ENCODE assay signal across 16 cellular contexts in the genomic region with DNA sequence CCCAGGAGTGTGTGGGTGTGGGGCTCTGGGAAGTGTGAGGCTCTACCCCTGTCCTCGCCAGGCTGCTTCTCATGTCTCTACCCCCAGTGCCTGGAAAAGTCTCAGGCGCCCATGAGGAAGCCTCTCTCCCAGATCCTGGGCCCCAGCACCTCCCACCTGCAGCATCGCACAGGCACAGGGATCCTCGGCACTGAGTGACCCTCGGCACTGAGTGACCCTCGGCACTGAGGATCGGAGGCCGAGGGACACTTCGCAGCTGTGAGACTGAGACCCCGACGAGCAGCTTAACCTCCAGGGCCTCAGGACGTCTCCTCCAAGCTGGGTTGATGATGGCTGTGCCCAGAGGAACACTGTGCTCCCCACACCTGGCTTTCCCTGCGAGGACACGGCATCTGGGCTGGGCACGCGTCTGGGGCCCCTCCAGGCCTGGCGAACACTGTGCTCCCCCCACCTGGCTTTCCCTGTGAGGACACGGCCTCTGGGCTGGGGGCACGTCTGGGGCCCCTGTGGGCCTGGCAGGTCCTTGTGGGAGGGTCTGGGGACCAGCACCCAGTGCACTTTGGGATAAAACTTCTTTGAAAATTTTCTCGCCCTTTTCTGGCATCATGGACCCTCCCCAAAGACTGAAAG.
"Had no signal": no experiment of that assay in that cellular context is flagged by ENCODE, and none has a peak within 500 bp of the region (broad histone marks: within the 10 kb centered on the region; RNA-seq: fewer than 3 reads in every experiment).

No MANE protein-coding gene starts in this region.

- H3K9me3 Mint-ChIP-seq: T-helper 2 cell treated with Interferon-gamma antibody and Interleukin-4, amounts not matched to agents 5 μg/mL and 100 μg/mL, for 36 hours had no signal

- H3K27me3 ChIP-seq: body of pancreas, uterus had no signal

- H3K36me3 ChIP-seq: adrenal gland, lower lobe of right lung, suprapubic skin, uterus had no signal

- H3K36me3 Mint-ChIP-seq: activated CD4-positive, alpha-beta memory T cell treated with anti-CD3 and anti-CD28 coated beads for 36 hours had no signal

- H3K27ac ChIP-seq: adrenal gland, body of pancreas, lower lobe of right lung, psoas muscle, suprapubic skin, uterus had no signal

- DNase-seq: activated CD4-positive, alpha-beta memory T cell treated with anti-CD3 and anti-CD28 coated beads for 36 hours; activated CD4-positive, CD25-positive, alpha-beta regulatory T cell treated with anti-CD3 and anti-CD28 coated beads, Interleukin-2, amount 50 U/mL, for 72 hours; activated naive CD4-positive, alpha-beta T cell treated with anti-CD3 and anti-CD28 coated beads, Interleukin-2, amount 50 U/mL, for 16 hours; adrenal gland; erythroblast; kidney glomerular epithelial cell; lower lobe of right lung; naive thymus-derived CD4-positive, alpha-beta T cell; stimulated activated CD4-positive, alpha-beta T cell treated with anti-CD3 and anti-CD28 coated beads, Interleukin-12 subunit alpha, Interleukin-12 subunit beta, amount 100 ng/mL, for 4 hours; SW 1271 had no signal

- H3K4me3 ChIP-seq: adrenal gland, body of pancreas, lower lobe of right lung, psoas muscle, suprapubic skin, uterus had no signal

- H3K4me3 Mint-ChIP-seq: activated CD4-positive, alpha-beta memory T cell treated with anti-CD3 and anti-CD28 coated beads for 36 hours; central memory CD8-positive, alpha-beta T cell; naive thymus-derived CD4-positive, alpha-beta T cell; T-helper 2 cell treated with Interferon-gamma antibody and Interleukin-4, amounts not matched to agents 5 μg/mL and 100 μg/mL, for 36 hours had no signal

- H3K4me1 ChIP-seq: adrenal gland, body of pancreas, lower lobe of right lung, psoas muscle, suprapubic skin, uterus had no signal

- ATAC-seq: body of pancreas, lower lobe of right lung, psoas muscle had no signal

- H3K9me3 ChIP-seq: adrenal gland, body of pancreas, lower lobe of right lung, psoas muscle, suprapubic skin, uterus had no signal

- H3K27ac Mint-ChIP-seq: activated CD4-positive, alpha-beta memory T cell treated with anti-CD3 and anti-CD28 coated beads for 36 hours; naive thymus-derived CD4-positive, alpha-beta T cell; T-helper 2 cell treated with Interferon-gamma antibody and Interleukin-4, amounts not matched to agents 5 μg/mL and 100 μg/mL, for 36 hours had no signal
